ENCODE assay signal across 1 cellular context in the genomic region with DNA sequence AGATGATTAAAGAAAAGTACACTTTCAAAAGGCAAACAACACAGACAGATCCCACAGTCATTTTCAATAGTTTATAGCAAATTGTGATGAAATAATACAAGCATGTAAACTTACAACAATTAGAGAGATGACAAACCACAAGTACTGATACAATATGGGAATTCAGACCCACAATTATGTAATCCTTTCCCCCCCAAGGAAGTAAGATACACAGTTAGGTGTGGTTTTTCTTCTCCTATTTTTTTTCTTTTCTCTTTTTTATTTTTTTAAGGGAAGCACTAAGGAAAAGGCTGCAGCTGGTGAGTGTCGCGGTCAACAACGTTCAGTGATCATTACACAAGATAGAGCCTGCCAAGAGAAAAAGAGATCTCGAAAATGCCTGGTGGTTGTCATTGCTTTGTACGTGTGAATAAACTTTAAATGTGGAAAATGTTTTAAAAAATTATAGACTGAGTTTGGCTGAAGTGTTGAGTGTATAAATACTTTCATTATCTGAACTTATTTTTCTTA.
TF ChIP-seq lines count a peak whose summit lies in the region.

No MANE protein-coding gene starts in this region.

TF ChIP-seq in GM23338, 12 proteins besides CTCF, POLR2A, EP300 and RAD21 (continued from another document):
- TF ChIP-seq, protein P1, sequence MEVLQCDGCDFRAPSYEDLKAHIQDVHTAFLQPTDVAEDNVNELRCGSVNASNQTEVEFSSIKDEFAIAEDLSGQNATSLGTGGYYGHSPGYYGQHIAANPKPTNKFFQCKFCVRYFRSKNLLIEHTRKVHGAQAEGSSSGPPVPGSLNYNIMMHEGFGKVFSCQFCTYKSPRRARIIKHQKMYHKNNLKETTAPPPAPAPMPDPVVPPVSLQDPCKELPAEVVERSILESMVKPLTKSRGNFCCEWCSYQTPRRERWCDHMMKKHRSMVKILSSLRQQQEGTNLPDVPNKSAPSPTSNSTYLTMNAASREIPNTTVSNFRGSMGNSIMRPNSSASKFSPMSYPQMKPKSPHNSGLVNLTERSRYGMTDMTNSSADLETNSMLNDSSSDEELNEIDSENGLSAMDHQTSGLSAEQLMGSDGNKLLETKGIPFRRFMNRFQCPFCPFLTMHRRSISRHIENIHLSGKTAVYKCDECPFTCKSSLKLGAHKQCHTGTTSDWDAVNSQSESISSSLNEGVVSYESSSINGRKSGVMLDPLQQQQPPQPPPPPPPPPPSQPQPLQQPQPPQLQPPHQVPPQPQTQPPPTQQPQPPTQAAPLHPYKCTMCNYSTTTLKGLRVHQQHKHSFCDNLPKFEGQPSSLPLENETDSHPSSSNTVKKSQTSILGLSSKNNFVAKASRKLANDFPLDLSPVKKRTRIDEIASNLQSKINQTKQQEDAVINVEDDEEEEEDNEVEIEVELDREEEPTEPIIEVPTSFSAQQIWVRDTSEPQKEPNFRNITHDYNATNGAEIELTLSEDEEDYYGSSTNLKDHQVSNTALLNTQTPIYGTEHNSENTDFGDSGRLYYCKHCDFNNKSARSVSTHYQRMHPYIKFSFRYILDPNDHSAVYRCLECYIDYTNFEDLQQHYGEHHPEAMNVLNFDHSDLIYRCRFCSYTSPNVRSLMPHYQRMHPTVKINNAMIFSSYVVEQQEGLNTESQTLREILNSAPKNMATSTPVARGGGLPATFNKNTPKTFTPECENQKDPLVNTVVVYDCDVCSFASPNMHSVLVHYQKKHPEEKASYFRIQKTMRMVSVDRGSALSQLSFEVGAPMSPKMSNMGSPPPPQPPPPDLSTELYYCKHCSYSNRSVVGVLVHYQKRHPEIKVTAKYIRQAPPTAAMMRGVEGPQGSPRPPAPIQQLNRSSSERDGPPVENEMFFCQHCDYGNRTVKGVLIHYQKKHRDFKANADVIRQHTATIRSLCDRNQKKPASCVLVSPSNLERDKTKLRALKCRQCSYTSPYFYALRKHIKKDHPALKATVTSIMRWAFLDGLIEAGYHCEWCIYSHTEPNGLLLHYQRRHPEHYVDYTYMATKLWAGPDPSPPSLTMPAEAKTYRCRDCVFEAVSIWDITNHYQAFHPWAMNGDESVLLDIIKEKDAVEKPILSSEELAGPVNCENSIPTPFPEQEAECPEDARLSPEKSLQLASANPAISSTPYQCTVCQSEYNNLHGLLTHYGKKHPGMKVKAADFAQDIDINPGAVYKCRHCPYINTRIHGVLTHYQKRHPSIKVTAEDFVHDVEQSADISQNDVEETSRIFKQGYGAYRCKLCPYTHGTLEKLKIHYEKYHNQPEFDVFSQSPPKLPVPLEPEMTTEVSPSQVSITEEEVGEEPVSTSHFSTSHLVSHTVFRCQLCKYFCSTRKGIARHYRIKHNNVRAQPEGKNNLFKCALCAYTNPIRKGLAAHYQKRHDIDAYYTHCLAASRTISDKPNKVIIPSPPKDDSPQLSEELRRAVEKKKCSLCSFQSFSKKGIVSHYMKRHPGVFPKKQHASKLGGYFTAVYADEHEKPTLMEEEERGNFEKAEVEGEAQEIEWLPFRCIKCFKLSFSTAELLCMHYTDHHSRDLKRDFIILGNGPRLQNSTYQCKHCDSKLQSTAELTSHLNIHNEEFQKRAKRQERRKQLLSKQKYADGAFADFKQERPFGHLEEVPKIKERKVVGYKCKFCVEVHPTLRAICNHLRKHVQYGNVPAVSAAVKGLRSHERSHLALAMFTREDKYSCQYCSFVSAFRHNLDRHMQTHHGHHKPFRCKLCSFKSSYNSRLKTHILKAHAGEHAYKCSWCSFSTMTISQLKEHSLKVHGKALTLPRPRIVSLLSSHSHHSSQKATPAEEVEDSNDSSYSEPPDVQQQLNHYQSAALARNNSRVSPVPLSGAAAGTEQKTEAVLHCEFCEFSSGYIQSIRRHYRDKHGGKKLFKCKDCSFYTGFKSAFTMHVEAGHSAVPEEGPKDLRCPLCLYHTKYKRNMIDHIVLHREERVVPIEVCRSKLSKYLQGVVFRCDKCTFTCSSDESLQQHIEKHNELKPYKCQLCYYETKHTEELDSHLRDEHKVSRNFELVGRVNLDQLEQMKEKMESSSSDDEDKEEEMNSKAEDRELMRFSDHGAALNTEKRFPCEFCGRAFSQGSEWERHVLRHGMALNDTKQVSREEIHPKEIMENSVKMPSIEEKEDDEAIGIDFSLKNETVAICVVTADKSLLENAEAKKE (CRISPR knock-in tag; IDR thresholded peaks at IDR 0.05): no peak
- no peak for TF ChIP-seq EZH2 (IDR thresholded peaks at IDR 0.05; ENCODE audit: low read depth, unreplicated experiment)
- no peak for TF ChIP-seq ZNF331 (CRISPR knock-in tag; IDR thresholded peaks at IDR 0.05; ENCODE audit: low read depth)
- TF ChIP-seq JUNB (IDR thresholded peaks at IDR 0.05; ENCODE audit: unreplicated experiment): no peak
- TF ChIP-seq, protein P2, sequence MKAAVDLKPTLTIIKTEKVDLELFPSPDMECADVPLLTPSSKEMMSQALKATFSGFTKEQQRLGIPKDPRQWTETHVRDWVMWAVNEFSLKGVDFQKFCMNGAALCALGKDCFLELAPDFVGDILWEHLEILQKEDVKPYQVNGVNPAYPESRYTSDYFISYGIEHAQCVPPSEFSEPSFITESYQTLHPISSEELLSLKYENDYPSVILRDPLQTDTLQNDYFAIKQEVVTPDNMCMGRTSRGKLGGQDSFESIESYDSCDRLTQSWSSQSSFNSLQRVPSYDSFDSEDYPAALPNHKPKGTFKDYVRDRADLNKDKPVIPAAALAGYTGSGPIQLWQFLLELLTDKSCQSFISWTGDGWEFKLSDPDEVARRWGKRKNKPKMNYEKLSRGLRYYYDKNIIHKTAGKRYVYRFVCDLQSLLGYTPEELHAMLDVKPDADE (IDR thresholded peaks at IDR 0.05): no peak
- TF ChIP-seq POLR2AphosphoS5 (IDR thresholded peaks at IDR 0.05; ENCODE audit: low read depth): no peak
- TF ChIP-seq EZH2phosphoT487 (IDR thresholded peaks at IDR 0.05; ENCODE audit: unreplicated experiment): no peak
- TF ChIP-seq, protein P3, sequence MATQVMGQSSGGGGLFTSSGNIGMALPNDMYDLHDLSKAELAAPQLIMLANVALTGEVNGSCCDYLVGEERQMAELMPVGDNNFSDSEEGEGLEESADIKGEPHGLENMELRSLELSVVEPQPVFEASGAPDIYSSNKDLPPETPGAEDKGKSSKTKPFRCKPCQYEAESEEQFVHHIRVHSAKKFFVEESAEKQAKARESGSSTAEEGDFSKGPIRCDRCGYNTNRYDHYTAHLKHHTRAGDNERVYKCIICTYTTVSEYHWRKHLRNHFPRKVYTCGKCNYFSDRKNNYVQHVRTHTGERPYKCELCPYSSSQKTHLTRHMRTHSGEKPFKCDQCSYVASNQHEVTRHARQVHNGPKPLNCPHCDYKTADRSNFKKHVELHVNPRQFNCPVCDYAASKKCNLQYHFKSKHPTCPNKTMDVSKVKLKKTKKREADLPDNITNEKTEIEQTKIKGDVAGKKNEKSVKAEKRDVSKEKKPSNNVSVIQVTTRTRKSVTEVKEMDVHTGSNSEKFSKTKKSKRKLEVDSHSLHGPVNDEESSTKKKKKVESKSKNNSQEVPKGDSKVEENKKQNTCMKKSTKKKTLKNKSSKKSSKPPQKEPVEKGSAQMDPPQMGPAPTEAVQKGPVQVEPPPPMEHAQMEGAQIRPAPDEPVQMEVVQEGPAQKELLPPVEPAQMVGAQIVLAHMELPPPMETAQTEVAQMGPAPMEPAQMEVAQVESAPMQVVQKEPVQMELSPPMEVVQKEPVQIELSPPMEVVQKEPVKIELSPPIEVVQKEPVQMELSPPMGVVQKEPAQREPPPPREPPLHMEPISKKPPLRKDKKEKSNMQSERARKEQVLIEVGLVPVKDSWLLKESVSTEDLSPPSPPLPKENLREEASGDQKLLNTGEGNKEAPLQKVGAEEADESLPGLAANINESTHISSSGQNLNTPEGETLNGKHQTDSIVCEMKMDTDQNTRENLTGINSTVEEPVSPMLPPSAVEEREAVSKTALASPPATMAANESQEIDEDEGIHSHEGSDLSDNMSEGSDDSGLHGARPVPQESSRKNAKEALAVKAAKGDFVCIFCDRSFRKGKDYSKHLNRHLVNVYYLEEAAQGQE (IDR thresholded peaks at IDR 0.05; ENCODE audit: unreplicated experiment): no peak
- no peak for TF ChIP-seq NANOG (IDR thresholded peaks at IDR 0.05; ENCODE audit: borderline replicate concordance)
- no peak for TF ChIP-seq STAT1 (IDR thresholded peaks at IDR 0.05; ENCODE audit: unreplicated experiment)
